In genomic region chr12:51269174-51270066, GRCh38 we compare ENCODE assay signal across 8 cellular contexts. TPM values are rescaled to one million over a fixed set of nuclear protein-coding genes. Genes with fewer than 3 reads are reported as not detected.
A peak's percentile ranks its signal among the peaks of the same experiment; 100 is the strongest.
DNase-seq lines count a peak whose midpoint lies in the region; ATAC-seq and TF ChIP-seq lines count a peak whose summit lies in the region.

No MANE protein-coding gene starts in this region.

- peak overlapping the region; percentile 70 to 71 for H3K4me3 ChIP-seq in left lung

- ATAC-seq in GM19351 (IDR thresholded peaks at IDR 0.05; ENCODE audit: unreplicated experiment) (peak; percentile 36), left lung (peak; percentile 89)

- TF ChIP-seq CTCF in left lung (IDR thresholded peaks at IDR 0.05), result peak in 1 of 2 donors; percentile 37

- peak; percentile 52 for DNase-seq in AG08396 (ENCODE audit: low spot score)
- peak; percentile 86 for DNase-seq in HT-29 (ENCODE audit: low spot score)
- DNase-seq in UCSD-AML1 (lab: John Stamatoyannopoulos, UW; ENCODE audit: unreplicated experiment), result peak; percentile 43
- DNase-seq in central memory CD4-positive, alpha-beta T cell, result peak; percentile 43
- peak; percentile 74 to 89 for DNase-seq in left lung
- peak; percentile 35 to 40 (median 40) for DNase-seq in stimulated activated CD4-positive, alpha-beta T cell treated with anti-CD3 and anti-CD28 coated beads, TNF-alpha, amount 100 ng/mL, for 4 hours (ENCODE audit: low read depth in 3 of 3)
- DNase-seq in dedifferentiated amniotic fluid mesenchymal stem cell (ENCODE audit: extremely low spot score), result no peak

- H3K9me3 ChIP-seq in left lung, result no peaks in the 10 kb centered on the region

- H3K27me3 ChIP-seq in left lung, result peaks cover 0 to 26% of the 10 kb centered on the region in 2 donors

- peak overlapping the region; percentile 79 to 86 for H3K27ac ChIP-seq in left lung

- no peaks in the 10 kb centered on the region for H3K36me3 ChIP-seq in left lung

- H3K4me1 ChIP-seq in left lung, result peaks cover 5 to 24% of the 10 kb centered on the region in 2 donors

- intact Hi-C loops in left lung (cut with DNase I), result loop anchor here in 1 of 2 donors (10.0 kb wide), 1 partner anchor 75 kb away; the partner anchor contains the start of gene CELA1

RNA-seq across cellular contexts. Expression of gene SMAGP, which starts 0.8 kb away (rescaled TPM):
- total RNA-seq in HT-29 (2014; rRNA removed; shearing (Covaris generic)), result 93.2 and 125 TPM in 2 replicates
- 10 to 100 TPM; 24.1 to 35.6 TPM for total RNA-seq in left lung

RNA-seq across cellular contexts. Expression of gene DAZAP2, which starts 30.8 kb away (rescaled TPM):
- total RNA-seq in HT-29 (2014; rRNA removed; shearing (Covaris generic)), result 174 and 187 TPM in 2 replicates
- 100 to 1,000 TPM; 199 to 221 TPM for total RNA-seq in left lung

RNA-seq across cellular contexts. Expression of gene POU6F1, which starts 51.6 kb away (rescaled TPM):
- total RNA-seq in HT-29 (2014; rRNA removed; shearing (Covaris generic)), result 0.05 TPM in 1 of 2 replicates, not detected in the other
- total RNA-seq in left lung, result 10 to 100 TPM; 11.6 to 12.6 TPM

RNA-seq across cellular contexts. Expression of gene BIN2, which starts 54.6 kb away (rescaled TPM):
- 0.42 and 0.56 TPM in 2 replicates for total RNA-seq in HT-29 (2014; rRNA removed; shearing (Covaris generic))
- total RNA-seq in left lung, result 10 to 100 TPM; 15.5 to 46.0 TPM

Comparison
In these comparisons a context has a peak if more than half of its experiments do, and no peak if none do; other contexts are left out.
1. RNA of gene POU6F1, which starts 51.6 kb away (total RNA-seq): 11.6 to 12.6 TPM in left lung; 0.05 TPM in HT-29; every median in the first group is over 10 times any median in the second.